23 cellular contexts compared by ENCODE assay signal in the genomic region with DNA sequence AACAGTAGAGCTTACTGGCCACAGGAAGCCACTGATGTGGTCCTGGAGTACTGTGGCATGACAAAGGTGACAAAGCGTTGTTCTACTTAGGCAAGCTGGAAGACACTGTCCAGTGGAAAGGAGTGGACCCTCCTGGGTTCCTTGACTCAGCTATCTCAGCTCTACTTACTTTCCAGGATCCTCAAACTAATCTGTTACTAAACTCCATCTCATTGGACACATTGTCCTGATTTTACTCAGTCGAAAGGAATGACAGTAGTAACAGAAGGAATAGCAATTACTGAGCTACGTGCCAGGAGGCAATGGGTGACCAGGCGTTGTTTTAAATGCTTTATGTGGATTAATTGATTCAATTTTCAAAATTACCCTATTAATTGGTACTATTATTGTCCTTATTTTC.
"Had no signal": no experiment of that assay in that cellular context is flagged by ENCODE, and none has a peak within 500 bp of the region (broad histone marks: within the 10 kb centered on the region; RNA-seq: fewer than 3 reads in every experiment).

No MANE protein-coding gene starts in this region.

- H3K4me3 Mint-ChIP-seq: activated CD4-positive, alpha-beta memory T cell treated with anti-CD3 and anti-CD28 coated beads, Interleukin-2, amount 10 ng/mL, durations not matched to agents 7 days and 5 days; activated CD4-positive, alpha-beta T cell treated with anti-CD3 and anti-CD28 coated beads, Interleukin-2, amount 10 ng/mL, durations not matched to agents 7 days and 5 days; activated naive CD4-positive, alpha-beta T cell treated with anti-CD3 and anti-CD28 coated beads, Interleukin-2, amount 50 U/mL, for 24 hours; activated naive CD8-positive, alpha-beta T cell treated with anti-CD3 and anti-CD28 coated beads, Interleukin-2, amount 50 U/mL, for 24 hours; natural killer cell treated with Interleukin-12 subunit alpha and Interleukin-12 subunit beta and Interleukin-15 and Interleukin-18, amount 100 ng/mL, for 72 hours had no signal

- H3K27ac Mint-ChIP-seq: activated CD4-positive, alpha-beta T cell treated with anti-CD3 and anti-CD28 coated beads, Interleukin-2, amount 10 ng/mL, durations not matched to agents 7 days and 5 days; activated naive CD4-positive, alpha-beta T cell treated with anti-CD3 and anti-CD28 coated beads, Interleukin-2, amount 50 U/mL, for 24 hours; activated naive CD8-positive, alpha-beta T cell treated with anti-CD3 and anti-CD28 coated beads, Interleukin-2, amount 50 U/mL, for 24 hours; activated T-helper 2 cell treated with anti-CD3 and anti-CD28 coated beads, Interferon-gamma antibody, Interleukin-2, Interleukin-4, amounts not matched to agents 10 μg/mL and 5 μg/mL and 100 μg/mL, durations not matched to agents 14 hours and 24 hours and 36 hours; natural killer cell treated with Interleukin-12 subunit alpha and Interleukin-12 subunit beta and Interleukin-15 and Interleukin-18, amount 100 ng/mL, for 72 hours had no signal

- H3K4me1 ChIP-seq: breast epithelium, gastroesophageal sphincter had no signal

- ATAC-seq: gastroesophageal sphincter, left lobe of liver, mucosa of descending colon had no signal

- H3K9me3 Mint-ChIP-seq: activated naive CD8-positive, alpha-beta T cell treated with anti-CD3 and anti-CD28 coated beads, Interleukin-2, amount 50 U/mL, for 24 hours; natural killer cell treated with Interleukin-12 subunit alpha and Interleukin-12 subunit beta and Interleukin-15 and Interleukin-18, amount 100 ng/mL, for 72 hours had no signal

- H3K4me3 ChIP-seq: breast epithelium, gastroesophageal sphincter, mucosa of descending colon, thoracic aorta had no signal

- H3K36me3 Mint-ChIP-seq: activated naive CD4-positive, alpha-beta T cell treated with anti-CD3 and anti-CD28 coated beads, Interleukin-2, amount 50 U/mL, for 24 hours; natural killer cell treated with Interleukin-12 subunit alpha and Interleukin-12 subunit beta and Interleukin-15 and Interleukin-18, amount 100 ng/mL, for 72 hours had no signal

- H3K27ac ChIP-seq: breast epithelium, gastroesophageal sphincter, thoracic aorta had no signal

- H3K36me3 ChIP-seq: breast epithelium, gastroesophageal sphincter, thoracic aorta had no signal

- H3K27me3 ChIP-seq: breast epithelium, gastroesophageal sphincter had no signal

- H3K27me3 Mint-ChIP-seq: activated CD4-positive, alpha-beta T cell treated with anti-CD3 and anti-CD28 coated beads, Interleukin-2, amount 10 ng/mL, durations not matched to agents 7 days and 5 days; activated naive CD4-positive, alpha-beta T cell treated with anti-CD3 and anti-CD28 coated beads, Interleukin-2, amount 50 U/mL, for 24 hours had no signal

- DNase-seq: activated CD4-positive, alpha-beta memory T cell treated with anti-CD3 and anti-CD28 coated beads, Interleukin-2, amount 10 ng/mL, durations not matched to agents 7 days and 5 days; activated CD4-positive, alpha-beta T cell treated with anti-CD3 and anti-CD28 coated beads for 1 hour; activated CD4-positive, alpha-beta T cell treated with anti-CD3 and anti-CD28 coated beads, Interleukin-2, amount 10 ng/mL, durations not matched to agents 7 days and 5 days; activated naive CD8-positive, alpha-beta T cell treated with anti-CD3 and anti-CD28 coated beads, Interleukin-2, amount 50 U/mL, for 24 hours; activated T-cell treated with anti-CD3 and anti-CD28 coated beads, Interleukin-2, amount 50 U/mL, for 48 hours; amygdala; central memory CD4-positive, alpha-beta T cell; dermis blood vessel endothelial cell; effector CD8-positive, alpha-beta T cell; head of caudate nucleus; mucosa of descending colon; right cardiac atrium; stimulated activated CD4-positive, alpha-beta T cell treated with anti-CD3 and anti-CD28 coated beads, Interleukin-12 subunit alpha, Interleukin-12 subunit beta, amount 100 ng/mL, for 4 hours; stimulated activated CD4-positive, alpha-beta T cell treated with anti-CD3 and anti-CD28 coated beads, Interleukin-4, amount 100 ng/mL, for 1 hour; stimulated activated naive CD8-positive, alpha-beta T cell treated with anti-CD3 and anti-CD28 coated beads, Interleukin-15, Interleukin-2, amounts not matched to agents 100 U/mL and 50 U/mL, for 24 hours; T-helper 2 cell had no signal

- H3K9me3 ChIP-seq: breast epithelium, gastroesophageal sphincter, mucosa of descending colon, thoracic aorta had no signal
